Comparison of ENCODE assay signal across 9 cellular contexts in the genomic region with DNA sequence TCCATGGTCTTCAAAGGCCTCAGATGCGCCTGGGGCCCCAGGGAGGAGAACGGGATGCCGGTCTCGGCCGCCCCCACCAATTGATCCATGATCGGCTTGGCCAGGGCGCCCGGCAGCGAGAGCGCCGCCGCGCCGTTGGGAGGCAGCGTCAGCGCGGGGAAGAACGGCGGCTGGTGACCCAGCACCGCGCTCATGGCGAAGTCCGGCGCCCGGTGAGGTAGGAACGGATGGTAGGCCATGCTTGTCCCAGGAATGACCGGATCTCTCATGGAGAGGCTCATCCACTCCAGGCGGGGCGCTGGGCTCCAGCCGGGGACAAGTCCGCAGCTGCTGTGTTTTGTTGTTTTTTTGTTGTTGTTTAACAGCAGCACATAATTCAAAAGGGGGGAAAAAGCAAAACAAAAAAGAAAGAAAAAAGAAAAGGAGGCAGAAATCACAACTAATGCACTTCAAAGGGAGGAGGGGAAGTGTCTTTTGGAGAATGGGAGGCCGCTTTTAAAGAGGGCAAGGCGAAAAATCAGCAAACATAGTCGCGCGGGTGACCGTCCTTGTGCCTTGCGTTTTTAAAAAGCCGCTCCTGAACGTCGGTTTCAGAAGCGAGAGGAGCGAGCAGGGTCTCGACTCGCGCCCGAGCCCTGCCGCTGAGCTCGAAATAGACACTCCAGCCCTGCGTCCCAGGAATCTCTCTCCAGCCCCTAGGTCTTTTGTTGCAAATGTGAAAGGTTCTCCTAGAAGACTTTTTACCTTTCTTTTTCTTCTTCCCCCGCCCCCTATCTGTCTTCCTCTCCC. TPM values are rescaled to one million over a fixed set of nuclear protein-coding genes. Genes with fewer than 3 reads are reported as not detected.
DNase-seq lines count a peak whose midpoint lies in the region; ATAC-seq, FAIRE-seq and TF ChIP-seq lines count a peak whose summit lies in the region.
"Had no signal": no experiment of that assay in that cellular context is flagged by ENCODE, and none has a peak within 500 bp of the region (broad histone marks: within the 10 kb centered on the region; RNA-seq: fewer than 3 reads in every experiment).

No MANE protein-coding gene starts in this region.

- H3K4me2 ChIP-seq in MM.1S (ENCODE audit: low read depth, low read length) = no peak overlapping the region

- no peaks in the 10 kb centered on the region for H3K9me2 ChIP-seq in MM.1S (replicated peaks; ENCODE audit: insufficient read depth, low read length)

- no peak for TF ChIP-seq CTCF in CD14-positive monocyte (IDR thresholded peaks at IDR 0.05)
- TF ChIP-seq CTCF in MM.1S (IDR thresholded peaks at IDR 0.05; ENCODE audit: low read length) = no peak

- peaks cover 0 to 47% (median 27%) of the 10 kb centered on the region in 7 donors for H3K9me3 Mint-ChIP-seq in CD14-positive monocyte

- H3F3A ChIP-seq in MM.1S (ENCODE audit: insufficient read depth, low read length) = no peaks in the 10 kb centered on the region

- H3K9me3 ChIP-seq in duodenal mucosa (ENCODE audit: control insufficient read depth in 1 of 2, low read length in 2 of 2) = no peaks in the 10 kb centered on the region
- no peaks in the 10 kb centered on the region for H3K9me3 ChIP-seq in mucosa of rectum (ENCODE audit: control insufficient read depth in 2 of 2, low read length in 2 of 2)
- no peaks in the 10 kb centered on the region for H3K9me3 ChIP-seq in MM.1S (replicated peaks; ENCODE audit: insufficient read depth, low read length)

- H3K36me3 Mint-ChIP-seq in CD14-positive monocyte = peaks cover 11 to 34% of the 10 kb centered on the region in 2 donors

- peaks cover 9 to 11% of the 10 kb centered on the region in 2 donors for H3K36me3 ChIP-seq in duodenal mucosa (ENCODE audit: control insufficient read depth in 1 of 2, insufficient read depth in 2 of 2, low read length in 2 of 2)
- peaks cover 0 to 3% of the 10 kb centered on the region in 2 donors for H3K36me3 ChIP-seq in mucosa of rectum (ENCODE audit: control insufficient read depth in 2 of 2, insufficient read depth in 2 of 2, low read length in 2 of 2)
- H3K36me3 ChIP-seq in MM.1S (replicated peaks; ENCODE audit: insufficient read depth, low read length) = no peaks in the 10 kb centered on the region

- H3K4me1 Mint-ChIP-seq in CD14-positive monocyte = peaks cover 27% of the 10 kb centered on the region

- H3K27ac ChIP-seq in duodenal mucosa (ENCODE audit: low read depth, low read length) = peak overlapping the region; percentile 93
- peak overlapping the region; percentile 76 to 85 for H3K27ac ChIP-seq in mucosa of rectum (ENCODE audit: low read depth in 2 of 2, low read length in 2 of 2)
- no peak overlapping the region for H3K27ac ChIP-seq in MM.1S (ENCODE audit: low read length)
- H3K27ac ChIP-seq: HL-60 had no signal

- H3K27me3 ChIP-seq in duodenal mucosa (ENCODE audit: control insufficient read depth in 1 of 2, insufficient read depth in 2 of 2, low read length in 2 of 2) (peaks cover 5 to 24% of the 10 kb centered on the region in 2 donors), mucosa of rectum (ENCODE audit: control insufficient read depth in 2 of 2, insufficient read depth in 2 of 2, low read length in 2 of 2) (peaks cover 11 to 22% of the 10 kb centered on the region in 2 donors), MM.1S (replicated peaks; ENCODE audit: insufficient read depth, low read length) (no peaks in the 10 kb centered on the region)

- H3K79me2 ChIP-seq in MM.1S (ENCODE audit: low read length) = no peaks in the 10 kb centered on the region

- H2AFZ ChIP-seq in MM.1S (ENCODE audit: low read length) = no peak overlapping the region

- no peak for ATAC-seq in HG03025 (IDR thresholded peaks at IDR 0.05; ENCODE audit: low FRiP score, unreplicated experiment)

- H4K20me1 ChIP-seq in MM.1S (ENCODE audit: insufficient read depth, low read length) = no peaks in the 10 kb centered on the region

- peak overlapping the region; percentile 84 to 96 for H3K4me3 ChIP-seq in duodenal mucosa (ENCODE audit: low read depth in 1 of 2, low read length in 2 of 2)
- peak overlapping the region; percentile 69 to 87 for H3K4me3 ChIP-seq in mucosa of rectum (ENCODE audit: low read length in 2 of 2)
- H3K4me3 ChIP-seq in MM.1S (ENCODE audit: low read length) = no peak overlapping the region

- no peak for DNase-seq in CD14-positive monocyte (ENCODE audit: low spot score)
- DNase-seq in NCI-H460 (ENCODE audit: extremely low read depth, low read depth) = peak; percentile 29
- no peak for DNase-seq in GM19239 (ENCODE audit: insufficient read length, low spot score)
- no peak for DNase-seq in MM.1S
- DNase-seq in C1 segment of cervical spinal cord (lab: John Stamatoyannopoulos, UW) = no peak

- intact Hi-C loops in CD14-positive monocyte (cut with micrococcal nuclease) = no loop called here

- H3K27ac Mint-ChIP-seq in CD14-positive monocyte = peak overlapping the region in 1 of 7 donors; percentile 9

- H3K4me3 Mint-ChIP-seq in CD14-positive monocyte = peak overlapping the region; percentile 68 to 87

- H3K27me3 Mint-ChIP-seq in CD14-positive monocyte (ENCODE audit: low read depth in 3 of 3) = peaks cover 90 to 100% (median 96%) of the 10 kb centered on the region in 3 donors

- H3K9ac ChIP-seq in duodenal mucosa (ENCODE audit: low read depth in 1 of 2, low read length in 2 of 2) = peak overlapping the region; percentile 91 to 93
- H3K9ac ChIP-seq in mucosa of rectum (ENCODE audit: low read depth in 1 of 2, low read length in 2 of 2) = peak overlapping the region; percentile 68 to 81
- H3K9ac ChIP-seq in MM.1S (ENCODE audit: low read length) = no peak overlapping the region

- no peak for FAIRE-seq in GM19239 (lab: Jason Lieb, UNC)

- peaks cover 20 to 21% of the 10 kb centered on the region in 2 donors for H3K4me1 ChIP-seq in duodenal mucosa (ENCODE audit: control insufficient read depth in 1 of 2, insufficient read depth in 2 of 2, low read length in 2 of 2)
- H3K4me1 ChIP-seq in mucosa of rectum (ENCODE audit: control insufficient read depth in 2 of 2, insufficient read depth in 2 of 2, low read length in 2 of 2) = peaks cover 6 to 12% of the 10 kb centered on the region in 2 donors
- H3K4me1 ChIP-seq in MM.1S (ENCODE audit: low read length) = no peaks in the 10 kb centered on the region

RNA-seq across cellular contexts. Expression of a gene that starts 0.9 kb away (rescaled TPM):
- under 1 TPM; 0.04 to 0.13 TPM for polyA plus RNA-seq in CD14-positive monocyte
- total RNA-seq in NCI-H460 (2014; rRNA removed; shearing (Covaris generic)) = 6.6 and 7.1 TPM in 2 replicates
- polyA plus RNA-seq in NCI-H460 (2014; cell fraction: nucleus; rRNA removed) = 10.0 and 11.4 TPM in 2 replicates
